Comparison of ENCODE assay signal across 16 cellular contexts in genomic region chr11:129317564-129317963, GRCh38. TPM values are rescaled to one million over a fixed set of nuclear protein-coding genes. Genes with fewer than 3 reads are reported as not detected.
A peak's percentile ranks its signal among the peaks of the same experiment; 100 is the strongest.
DNase-seq lines count a peak whose midpoint lies in the region; ATAC-seq, FAIRE-seq and TF ChIP-seq lines count a peak whose summit lies in the region.
"Had no signal": no experiment of that assay in that cellular context is flagged by ENCODE, and none has a peak within 500 bp of the region (broad histone marks: within the 10 kb centered on the region; RNA-seq: fewer than 3 reads in every experiment).

No MANE protein-coding gene starts in this region.

- H4K20me1 ChIP-seq in BLaER1 treated with 17β-estradiol and CSF1 and Interleukin-3, amounts not matched to agents 10 nM and 100 nM: no peaks in the 10 kb centered on the region
- H4K20me1 ChIP-seq in PC-9 (ENCODE audit: insufficient read depth) (no peaks in the 10 kb centered on the region), keratinocyte (ENCODE audit: control insufficient read depth, extremely low read depth, insufficient read depth, low read length) (no peaks in the 10 kb centered on the region)

- FAIRE-seq in keratinocyte (lab: Jason Lieb, UNC): peak; percentile 74

- H3K9me2 ChIP-seq in PC-9 (ENCODE audit: insufficient read depth): no peaks in the 10 kb centered on the region

- intact Hi-C loops in PC-9 (cut with micrococcal nuclease; ENCODE audit: unreplicated experiment): loop anchor here (5.0 to 10.0 kb wide), 2 partner anchors 35 to 123 kb away; partner anchors contain the start of gene ARHGAP32

- TF ChIP-seq CTCF in PC-9 (conservative IDR thresholded peaks at IDR 0.05) (no peak), keratinocyte (optimal IDR thresholded peaks at IDR 0.05 in 1 of 3, IDR thresholded peaks at IDR 0.05 in 1 of 3, conservative IDR thresholded peaks at IDR 0.05 in 1 of 3; ENCODE audit: extremely low read depth in 1 of 3, insufficient read depth in 2 of 3, low read length in 3 of 3) (no peak)

- no peaks in the 10 kb centered on the region for H3K36me3 ChIP-seq in BLaER1 treated with 17β-estradiol and CSF1 and Interleukin-3, amounts not matched to agents 10 nM and 100 nM
- no peaks in the 10 kb centered on the region for H3K36me3 ChIP-seq in PC-9 (ENCODE audit: low read depth)
- H3K36me3 ChIP-seq in keratinocyte (ENCODE audit: control insufficient read depth in 2 of 2, extremely low read depth in 1 of 2, insufficient read depth in 2 of 2, low read length in 2 of 2): no peaks in the 10 kb centered on the region
- H3K36me3 ChIP-seq: left ventricle myocardium inferior, neutrophil had no signal

- dilution Hi-C loops in keratinocyte (cut with MboI; ENCODE audit: extremely low pct_ligation_motif_present, low sequenced_read_pairs): no loop called here

- H3K79me2 ChIP-seq in PC-9 (ENCODE audit: low read depth) (no peaks in the 10 kb centered on the region), keratinocyte (ENCODE audit: control insufficient read depth, insufficient read depth, low read length) (no peaks in the 10 kb centered on the region)

- H3K9ac ChIP-seq in BLaER1 treated with 17β-estradiol and CSF1 and Interleukin-3, amounts not matched to agents 10 nM and 100 nM: 0 out of 22 replicates have a peak overlapping the region, but pooled peaks of 1 of the 11 experiments have one; percentile 21
- no peak overlapping the region for H3K9ac ChIP-seq in keratinocyte (ENCODE audit: control insufficient read depth, extremely low read depth, insufficient read depth, low read length)

- no peak for ATAC-seq in GM21360 (IDR thresholded peaks at IDR 0.05; ENCODE audit: unreplicated experiment)
- ATAC-seq: activated T-cell treated with anti-CD3 and anti-CD28 coated beads, Interleukin-2, amount 50 U/mL, for 72 hours; HCT116 had no signal

- H3K27me3 ChIP-seq in BLaER1 treated with 17β-estradiol and CSF1 and Interleukin-3, amounts not matched to agents 10 nM and 100 nM: no peaks in the 10 kb centered on the region
- H3K27me3 ChIP-seq in PC-9 (ENCODE audit: insufficient read depth, low read depth) (no peaks in the 10 kb centered on the region), keratinocyte (ENCODE audit: control insufficient read depth, extremely low read depth, insufficient read depth, low read length) (no peaks in the 10 kb centered on the region)
- H3K27me3 ChIP-seq: neutrophil had no signal

- H3K9me3 ChIP-seq in BLaER1 treated with 17β-estradiol and CSF1 and Interleukin-3, amounts not matched to agents 10 nM and 100 nM (replicated peaks in 1 of 11): peaks cover 0 to 4% (median 0%) of the 10 kb centered on the region in 11 experiments; a peak in 1 of 22 replicates
- H3K9me3 ChIP-seq in PC-9 (ENCODE audit: insufficient read depth, low read depth) (no peaks in the 10 kb centered on the region), keratinocyte (ENCODE audit: control insufficient read depth, low read depth, low read length) (no peaks in the 10 kb centered on the region)
- H3K9me3 ChIP-seq: left ventricle myocardium inferior, neutrophil had no signal

- POLR2A ChIA-PET in PC-9 (lab: Charles Lee; ENCODE audit: unreplicated experiment): interaction anchor here (0.8 kb wide), 1 partner anchor 80 kb away, joined by 5 read pairs; no protein-coding TSS in a partner anchor

- peaks cover 29% of the 10 kb centered on the region for H3F3A ChIP-seq in PC-9 (ENCODE audit: insufficient read depth, low read depth)

- no peaks in the 10 kb centered on the region for H3K9me1 ChIP-seq in keratinocyte (ENCODE audit: control insufficient read depth, extremely low read depth, insufficient read depth, low read length)

- DNase-seq in NCI-H1105 (lab: John Stamatoyannopoulos, UW) (peak; percentile 23), PC-9 (peak in 1 of 2 experiments; percentile 90), keratinocyte (ENCODE audit: low read depth, low spot score) (no peak), DMS 273 (lab: John Stamatoyannopoulos, UW; ENCODE audit: unreplicated experiment) (no peak), COLO829 (ENCODE audit: low spot score) (no peak)
- DNase-seq in stimulated activated CD4-positive, alpha-beta T cell treated with anti-CD3 and anti-CD28 coated beads, Interleukin-1b, Interleukin-23, amount 100 ng/mL, for 48 hours: no peak
- DNase-seq: activated B cell treated with CpG ODN at 0.5 μM for 24 hours; activated T-cell treated with anti-CD3 and anti-CD28 coated beads, Interleukin-2, amount 50 U/mL, for 72 hours; IMR-90; left ventricle myocardium inferior; NCI-H2227 treated with DMSO at 0.1 percent for 48 hours had no signal

- H2AFZ ChIP-seq in PC-9: peak overlapping the region; percentile 28; the same call in 1 of the 2 replicates
- no peak overlapping the region for H2AFZ ChIP-seq in keratinocyte (ENCODE audit: control insufficient read depth, low read length)

- BruUV-seq in PC-9 (replicated peaks; lab: Mats Ljungman, UMichigan): no TSS peak

- H3K27ac ChIP-seq in BLaER1 treated with 17β-estradiol and CSF1 and Interleukin-3, amounts not matched to agents 10 nM and 100 nM: peak overlapping the region in 7 of 11 experiments; percentile 32 to 79 (median 61); a peak in 13 of 22 replicates
- H3K27ac ChIP-seq in PC-9 (peak overlapping the region; percentile 64), keratinocyte (ENCODE audit: control insufficient read depth, insufficient read depth, low read length) (no peak overlapping the region)
- H3K27ac ChIP-seq: left ventricle myocardium inferior, neutrophil, SK-N-MC had no signal

- CTCF ChIA-PET in PC-9 (lab: Charles Lee): interaction anchor here (0.6 to 0.7 kb wide), 3 partner anchors 14 to 67 kb away, joined by 3 to 8 read pairs (median 7); no protein-coding TSS in a partner anchor

- peaks cover 38 to 93% (median 77%) of the 10 kb centered on the region in 10 experiments for H3K4me1 ChIP-seq in BLaER1 treated with 17β-estradiol and CSF1 and Interleukin-3, amounts not matched to agents 10 nM and 100 nM
- H3K4me1 ChIP-seq in PC-9 (replicated peaks; ENCODE audit: insufficient read depth) (peaks cover 64% of the 10 kb centered on the region), keratinocyte (ENCODE audit: control insufficient read depth, extremely low read depth, insufficient read depth, low read length) (peaks cover 17% of the 10 kb centered on the region)

- H3K4me2 ChIP-seq in BLaER1 treated with 17β-estradiol and CSF1 and Interleukin-3, amounts not matched to agents 10 nM and 100 nM: peak overlapping the region; percentile 14 to 73 (median 53); a peak in 21 of 22 replicates
- H3K4me2 ChIP-seq in PC-9: peak overlapping the region; percentile 67
- no peak overlapping the region for H3K4me2 ChIP-seq in keratinocyte (ENCODE audit: control insufficient read depth, extremely low read depth, insufficient read depth, low read depth, low read length)

- no peak overlapping the region for H3K4me3 ChIP-seq in BLaER1 treated with 17β-estradiol and CSF1 and Interleukin-3, amounts not matched to agents 10 nM and 100 nM
- H3K4me3 ChIP-seq in PC-9: no peak overlapping the region
- no peak overlapping the region for H3K4me3 ChIP-seq in keratinocyte (ENCODE audit: control insufficient read depth in 2 of 3, extremely low read depth in 1 of 3, insufficient read depth in 2 of 3, low read depth in 1 of 3, low read length in 3 of 3)
- H3K4me3 ChIP-seq: left ventricle myocardium inferior, SK-N-MC had no signal

RNA-seq across cellular contexts. Expression of gene BARX2, which starts 58.1 kb away (rescaled TPM):
- 13.4 and 16.5 TPM in 2 replicates for total RNA-seq in PC-9 (2021)
- 0.55 to 0.87 TPM (median 0.59 TPM) in 3 replicates for polyA plus RNA-seq in keratinocyte
- 2.6 TPM for polyA plus RNA-seq in keratinocyte (2011; ENCODE audit: low read depth)
- polyA plus RNA-seq in keratinocyte (2011; cell fraction: cytosol; rRNA removed): 0.64 and 0.67 TPM in 2 replicates
- 0.46 and 0.60 TPM in 2 replicates for polyA plus RNA-seq in keratinocyte (2011; cell fraction: nucleus; rRNA removed)
- polyA plus RNA-seq in keratinocyte (2012; ENCODE audit: low replicate concordance): 0.86 and 6.3 TPM in 2 replicates
- 0.45 to 0.63 TPM (median 0.56 TPM) in 3 replicates for polyA minus RNA-seq in keratinocyte
- polyA minus RNA-seq in keratinocyte (2011; cell fraction: cytosol; rRNA and poly(A)+ RNA removed): not detected
- polyA minus RNA-seq in keratinocyte (2011; cell fraction: nucleus; rRNA and poly(A)+ RNA removed): 0.84 and 0.93 TPM in 2 replicates
- total RNA-seq: activated B cell treated with CpG ODN at 0.5 μM for 24 hours, IMR-90, left ventricle myocardium inferior had no signal
- polyA plus RNA-seq: IMR-90 had no signal
